18 cellular contexts compared by ENCODE assay signal in genomic region chr7:28811990-28812389, GRCh38.
"Had no signal": no experiment of that assay in that cellular context is flagged by ENCODE, and none has a peak within 500 bp of the region (broad histone marks: within the 10 kb centered on the region; RNA-seq: fewer than 3 reads in every experiment).

No MANE protein-coding gene starts in this region.

- H3K4me1 Mint-ChIP-seq: activated CD4-positive, alpha-beta T cell treated with anti-CD3 and anti-CD28 coated beads, Interleukin-2, amount 10 ng/mL, durations not matched to agents 24 days and 14 days; neural progenitor cell had no signal

- ATAC-seq: activated CD8-positive, alpha-beta T cell treated with anti-CD3 and anti-CD28 coated beads, Interleukin-2, amount 10 ng/mL, durations not matched to agents 7 days and 5 days; activated naive CD4-positive, alpha-beta T cell treated with anti-CD3 and anti-CD28 coated beads, Interleukin-2, amount 50 U/mL, for 72 hours; activated T-cell treated with anti-CD3 and anti-CD28 coated beads, Interleukin-2, amount 50 U/mL, for 72 hours; sciatic nerve had no signal

- H3K9me3 ChIP-seq: colonic mucosa, esophagus muscularis mucosa, spleen, thoracic aorta had no signal

- H3K36me3 ChIP-seq: colonic mucosa, neural progenitor cell, thoracic aorta had no signal

- H3K4me1 ChIP-seq: colonic mucosa, neural progenitor cell had no signal

- H3K27me3 Mint-ChIP-seq: activated B cell treated with CpG ODN at 0.5 μM for 24 hours; activated CD4-positive, alpha-beta T cell treated with anti-CD3 and anti-CD28 coated beads, Interleukin-2, amount 10 ng/mL, durations not matched to agents 24 days and 14 days had no signal

- H3K27ac ChIP-seq: colonic mucosa, neural progenitor cell, spleen had no signal

- H3K27me3 ChIP-seq: colonic mucosa, esophagus muscularis mucosa, neural progenitor cell, spleen had no signal

- H3K4me2 ChIP-seq: neural progenitor cell had no signal

- FAIRE-seq: TTC549 had no signal

- H3K27ac Mint-ChIP-seq: activated B cell treated with CpG ODN at 0.5 μM for 24 hours; activated CD4-positive, alpha-beta T cell treated with anti-CD3 and anti-CD28 coated beads, Interleukin-2, amount 10 ng/mL, durations not matched to agents 24 days and 14 days; activated CD8-positive, alpha-beta T cell treated with anti-CD3 and anti-CD28 coated beads, Interleukin-2, amount 10 ng/mL, durations not matched to agents 7 days and 5 days; activated naive CD4-positive, alpha-beta T cell treated with anti-CD3 and anti-CD28 coated beads, Interleukin-2, amount 50 U/mL, for 72 hours; activated T-cell treated with anti-CD3 and anti-CD28 coated beads, Interleukin-2, amount 50 U/mL, for 72 hours; neural progenitor cell had no signal

- H3K9me3 Mint-ChIP-seq: activated B cell treated with CpG ODN at 0.5 μM for 24 hours; activated CD4-positive, alpha-beta T cell treated with anti-CD3 and anti-CD28 coated beads, Interleukin-2, amount 10 ng/mL, durations not matched to agents 24 days and 14 days; activated naive CD4-positive, alpha-beta T cell treated with anti-CD3 and anti-CD28 coated beads, Interleukin-2, amount 50 U/mL, for 72 hours; activated T-cell treated with anti-CD3 and anti-CD28 coated beads, Interleukin-2, amount 50 U/mL, for 72 hours; neural progenitor cell had no signal

- H3K4me3 ChIP-seq: colonic mucosa, esophagus muscularis mucosa, neural progenitor cell, spleen, thoracic aorta had no signal

- DNase-seq: activated B cell treated with CpG ODN at 0.5 μM for 24 hours; activated CD4-positive, alpha-beta T cell treated with anti-CD3 and anti-CD28 coated beads, Interleukin-2, amount 10 ng/mL, durations not matched to agents 24 days and 14 days; activated CD8-positive, alpha-beta memory T cell treated with anti-CD3 and anti-CD28 coated beads, Interleukin-2, amount 50 U/mL, for 48 hours; activated CD8-positive, alpha-beta T cell treated with anti-CD3 and anti-CD28 coated beads, Interleukin-2, amount 10 ng/mL, durations not matched to agents 7 days and 5 days; activated gamma-delta T cell; activated T-cell treated with anti-CD3 and anti-CD28 coated beads, Interleukin-2, amount 50 U/mL, for 72 hours; amniotic stem cell; colonic mucosa; effector CD4-positive, alpha-beta T cell; foreskin melanocyte; midbrain; spleen had no signal

- H2AFZ ChIP-seq: neural progenitor cell had no signal

- H3K4me3 Mint-ChIP-seq: activated B cell treated with CpG ODN at 0.5 μM for 24 hours; activated CD4-positive, alpha-beta T cell treated with anti-CD3 and anti-CD28 coated beads, Interleukin-2, amount 10 ng/mL, durations not matched to agents 24 days and 14 days; activated CD8-positive, alpha-beta T cell treated with anti-CD3 and anti-CD28 coated beads, Interleukin-2, amount 10 ng/mL, durations not matched to agents 7 days and 5 days; activated T-cell treated with anti-CD3 and anti-CD28 coated beads, Interleukin-2, amount 50 U/mL, for 72 hours; neural progenitor cell had no signal

- H3K36me3 Mint-ChIP-seq: activated naive CD4-positive, alpha-beta T cell treated with anti-CD3 and anti-CD28 coated beads, Interleukin-2, amount 50 U/mL, for 72 hours had no signal

- H3K9ac ChIP-seq: neural progenitor cell had no signal
